In genomic region chr2:142398212-142398611, GRCh38 we compare ENCODE assay signal across 8 cellular contexts.
"Had no signal": no experiment of that assay in that cellular context is flagged by ENCODE, and none has a peak within 500 bp of the region (broad histone marks: within the 10 kb centered on the region; RNA-seq: fewer than 3 reads in every experiment).

No MANE protein-coding gene starts in this region.

- H3K4me3 ChIP-seq: GM12878 had no signal

- FAIRE-seq: G401.6, GM12878, GM12891, GM12892, GM18507, GM19239 had no signal

- ATAC-seq: GM12878 had no signal

- DNase-seq: GDM1, GF-D8 had no signal
